31 cellular contexts compared by ENCODE assay signal in genomic region chr1:97764991-97765390, GRCh38.
"Had no signal": no experiment of that assay in that cellular context is flagged by ENCODE, and none has a peak within 500 bp of the region (broad histone marks: within the 10 kb centered on the region; RNA-seq: fewer than 3 reads in every experiment).

No MANE protein-coding gene starts in this region.

- H3K4me3 ChIP-seq: adrenal gland, body of pancreas, breast epithelium had no signal

- H3K27ac ChIP-seq: adrenal gland, body of pancreas, brain microvascular endothelial cell, breast epithelium, VCaP had no signal

- H3K4me1 ChIP-seq: adrenal gland, body of pancreas, breast epithelium had no signal

- H3K27me3 ChIP-seq: adrenal gland, body of pancreas, brain microvascular endothelial cell, breast epithelium had no signal

- ATAC-seq: activated CD8-positive, alpha-beta T cell treated with anti-CD3 and anti-CD28 coated beads for 36 hours; activated naive CD4-positive, alpha-beta T cell treated with anti-CD3 and anti-CD28 coated beads, Interleukin-2, amount 50 U/mL, for 72 hours; activated T-cell treated with anti-CD3 and anti-CD28 coated beads, Interleukin-2, amount 50 U/mL, for 4 hours; activated T-cell treated with anti-CD3 and anti-CD28 coated beads, Interleukin-2, amount 50 U/mL, for 72 hours; activated T-helper 17 cell treated with anti-CD3 and anti-CD28 coated beads, Interleukin-2, amount 50 U/mL, for 72 hours; body of pancreas had no signal

- H3K36me3 ChIP-seq: adrenal gland, brain microvascular endothelial cell, breast epithelium had no signal

- DNase-seq: activated B cell treated with CpG ODN at 0.5 μM for 24 hours; activated CD4-positive, alpha-beta memory T cell treated with anti-CD3 and anti-CD28 coated beads for 36 hours; activated CD4-positive, alpha-beta T cell treated with anti-CD3 and anti-CD28 coated beads for 4 hours; activated CD4-positive, alpha-beta T cell treated with anti-CD3 and anti-CD28 coated beads, Interleukin-2, amount 10 ng/mL, durations not matched to agents 24 days and 14 days; activated CD4-positive, alpha-beta T cell treated with anti-CD3 and anti-CD28 coated beads, Interleukin-2, amount 50 U/mL, for 1 hour; activated CD4-positive, alpha-beta T cell treated with anti-CD3 and anti-CD28 coated beads, Interleukin-2, amount 50 U/mL, for 4 hours; activated CD4-positive, CD25-positive, alpha-beta regulatory T cell treated with anti-CD3 and anti-CD28 coated beads, Interleukin-2, amount 50 U/mL, for 72 hours; activated CD8-positive, alpha-beta memory T cell treated with anti-CD3 and anti-CD28 coated beads, Interleukin-2, amount 50 U/mL, for 4 hours; activated CD8-positive, alpha-beta T cell treated with anti-CD3 and anti-CD28 coated beads for 36 hours; activated effector memory CD4-positive, alpha-beta T cell treated with anti-CD3 and anti-CD28 coated beads, Interleukin-2, amount 50 U/mL, for 16 hours; activated gamma-delta T cell treated with Interleukin-2 at 50 U/mL for 16 hours; activated naive CD4-positive, alpha-beta T cell; activated naive CD4-positive, alpha-beta T cell treated with anti-CD3 and anti-CD28 coated beads for 36 hours; activated naive CD4-positive, alpha-beta T cell treated with anti-CD3 and anti-CD28 coated beads, Interleukin-2, amount 50 U/mL, for 16 hours; activated naive CD8-positive, alpha-beta T cell treated with anti-CD3 and anti-CD28 coated beads for 36 hours; activated T-cell treated with anti-CD3 and anti-CD28 coated beads for 4 hours; activated T-cell treated with anti-CD3 and anti-CD28 coated beads, Interleukin-2, amount 50 U/mL, for 1 hour; activated T-cell treated with anti-CD3 and anti-CD28 coated beads, Interleukin-2, amount 50 U/mL, for 4 hours; activated T-cell treated with anti-CD3 and anti-CD28 coated beads, Interleukin-2, amount 50 U/mL, for 72 hours; adrenal gland; amniotic stem cell; aorta; body of pancreas; brain microvascular endothelial cell; central memory CD4-positive, alpha-beta T cell; T-helper 2 cell; T-helper 9 cell had no signal

- H3K9me3 ChIP-seq: adrenal gland, body of pancreas had no signal
